1 cellular context compared by ENCODE assay signal in the genomic region with DNA sequence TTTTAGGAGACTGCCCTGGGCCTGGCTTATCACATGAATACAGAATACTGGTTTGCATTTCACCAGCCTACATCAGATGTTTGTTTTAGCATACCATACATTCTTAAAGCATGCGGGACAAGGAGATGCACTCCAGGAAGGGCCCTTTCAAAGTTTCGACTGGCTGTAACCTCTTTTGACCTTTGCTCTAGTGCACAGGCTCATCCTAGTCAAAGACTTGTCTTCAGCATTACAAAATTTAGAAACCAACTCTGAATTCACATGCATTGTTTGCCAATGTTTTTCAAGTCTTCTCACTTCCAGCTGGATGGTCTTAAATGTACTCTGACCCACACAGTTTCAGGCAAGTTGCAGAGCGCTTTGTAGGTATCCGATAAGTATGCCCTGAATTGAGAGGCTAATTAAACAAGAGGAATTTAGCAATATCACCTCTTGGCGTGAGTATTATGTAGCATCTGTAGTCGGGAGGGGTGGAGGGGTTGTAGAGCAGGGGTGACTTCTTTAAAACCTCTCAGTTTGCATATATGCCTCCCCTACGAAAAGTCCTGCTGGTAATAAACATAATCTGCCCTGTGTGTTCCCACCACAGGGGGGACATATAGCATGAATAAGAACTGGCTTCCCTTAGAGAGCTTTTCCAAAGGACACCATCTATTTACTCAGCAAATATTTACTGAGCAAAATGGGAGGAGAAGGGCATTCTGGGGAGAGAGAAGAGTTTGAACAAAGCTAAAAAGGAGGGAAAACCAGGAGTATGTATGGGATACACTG.
A peak's percentile ranks its signal among the peaks of the same experiment; 100 is the strongest.
TF ChIP-seq lines count a peak whose summit lies in the region.

No MANE protein-coding gene starts in this region.

TF ChIP-seq in H1, 55 proteins besides CTCF, POLR2A, EP300 and RAD21 (continued from another document):
- peak; percentile 27; the same call in 1 of the 2 replicates for TF ChIP-seq POU5F1 (IDR thresholded peaks at IDR 0.05; ENCODE audit: low read depth, low read length)
- TF ChIP-seq TCF12 (IDR thresholded peaks at IDR 0.05; ENCODE audit: low read depth, low read length), result 0 out of 2 replicates have a peak, but pooled peaks have one; percentile 42
- no peak for TF ChIP-seq CBX8 (IDR thresholded peaks at IDR 0.05; ENCODE audit: borderline replicate concordance, low read depth, low read length)
- TF ChIP-seq HDAC2 (IDR thresholded peaks at IDR 0.05; ENCODE audit: borderline replicate concordance in 1 of 2, low read depth in 2 of 2, low read length in 2 of 2), result 0 out of 4 replicates have a peak, but pooled peaks of 1 of the 2 experiments have one; percentile 67
- TF ChIP-seq, protein P1, sequence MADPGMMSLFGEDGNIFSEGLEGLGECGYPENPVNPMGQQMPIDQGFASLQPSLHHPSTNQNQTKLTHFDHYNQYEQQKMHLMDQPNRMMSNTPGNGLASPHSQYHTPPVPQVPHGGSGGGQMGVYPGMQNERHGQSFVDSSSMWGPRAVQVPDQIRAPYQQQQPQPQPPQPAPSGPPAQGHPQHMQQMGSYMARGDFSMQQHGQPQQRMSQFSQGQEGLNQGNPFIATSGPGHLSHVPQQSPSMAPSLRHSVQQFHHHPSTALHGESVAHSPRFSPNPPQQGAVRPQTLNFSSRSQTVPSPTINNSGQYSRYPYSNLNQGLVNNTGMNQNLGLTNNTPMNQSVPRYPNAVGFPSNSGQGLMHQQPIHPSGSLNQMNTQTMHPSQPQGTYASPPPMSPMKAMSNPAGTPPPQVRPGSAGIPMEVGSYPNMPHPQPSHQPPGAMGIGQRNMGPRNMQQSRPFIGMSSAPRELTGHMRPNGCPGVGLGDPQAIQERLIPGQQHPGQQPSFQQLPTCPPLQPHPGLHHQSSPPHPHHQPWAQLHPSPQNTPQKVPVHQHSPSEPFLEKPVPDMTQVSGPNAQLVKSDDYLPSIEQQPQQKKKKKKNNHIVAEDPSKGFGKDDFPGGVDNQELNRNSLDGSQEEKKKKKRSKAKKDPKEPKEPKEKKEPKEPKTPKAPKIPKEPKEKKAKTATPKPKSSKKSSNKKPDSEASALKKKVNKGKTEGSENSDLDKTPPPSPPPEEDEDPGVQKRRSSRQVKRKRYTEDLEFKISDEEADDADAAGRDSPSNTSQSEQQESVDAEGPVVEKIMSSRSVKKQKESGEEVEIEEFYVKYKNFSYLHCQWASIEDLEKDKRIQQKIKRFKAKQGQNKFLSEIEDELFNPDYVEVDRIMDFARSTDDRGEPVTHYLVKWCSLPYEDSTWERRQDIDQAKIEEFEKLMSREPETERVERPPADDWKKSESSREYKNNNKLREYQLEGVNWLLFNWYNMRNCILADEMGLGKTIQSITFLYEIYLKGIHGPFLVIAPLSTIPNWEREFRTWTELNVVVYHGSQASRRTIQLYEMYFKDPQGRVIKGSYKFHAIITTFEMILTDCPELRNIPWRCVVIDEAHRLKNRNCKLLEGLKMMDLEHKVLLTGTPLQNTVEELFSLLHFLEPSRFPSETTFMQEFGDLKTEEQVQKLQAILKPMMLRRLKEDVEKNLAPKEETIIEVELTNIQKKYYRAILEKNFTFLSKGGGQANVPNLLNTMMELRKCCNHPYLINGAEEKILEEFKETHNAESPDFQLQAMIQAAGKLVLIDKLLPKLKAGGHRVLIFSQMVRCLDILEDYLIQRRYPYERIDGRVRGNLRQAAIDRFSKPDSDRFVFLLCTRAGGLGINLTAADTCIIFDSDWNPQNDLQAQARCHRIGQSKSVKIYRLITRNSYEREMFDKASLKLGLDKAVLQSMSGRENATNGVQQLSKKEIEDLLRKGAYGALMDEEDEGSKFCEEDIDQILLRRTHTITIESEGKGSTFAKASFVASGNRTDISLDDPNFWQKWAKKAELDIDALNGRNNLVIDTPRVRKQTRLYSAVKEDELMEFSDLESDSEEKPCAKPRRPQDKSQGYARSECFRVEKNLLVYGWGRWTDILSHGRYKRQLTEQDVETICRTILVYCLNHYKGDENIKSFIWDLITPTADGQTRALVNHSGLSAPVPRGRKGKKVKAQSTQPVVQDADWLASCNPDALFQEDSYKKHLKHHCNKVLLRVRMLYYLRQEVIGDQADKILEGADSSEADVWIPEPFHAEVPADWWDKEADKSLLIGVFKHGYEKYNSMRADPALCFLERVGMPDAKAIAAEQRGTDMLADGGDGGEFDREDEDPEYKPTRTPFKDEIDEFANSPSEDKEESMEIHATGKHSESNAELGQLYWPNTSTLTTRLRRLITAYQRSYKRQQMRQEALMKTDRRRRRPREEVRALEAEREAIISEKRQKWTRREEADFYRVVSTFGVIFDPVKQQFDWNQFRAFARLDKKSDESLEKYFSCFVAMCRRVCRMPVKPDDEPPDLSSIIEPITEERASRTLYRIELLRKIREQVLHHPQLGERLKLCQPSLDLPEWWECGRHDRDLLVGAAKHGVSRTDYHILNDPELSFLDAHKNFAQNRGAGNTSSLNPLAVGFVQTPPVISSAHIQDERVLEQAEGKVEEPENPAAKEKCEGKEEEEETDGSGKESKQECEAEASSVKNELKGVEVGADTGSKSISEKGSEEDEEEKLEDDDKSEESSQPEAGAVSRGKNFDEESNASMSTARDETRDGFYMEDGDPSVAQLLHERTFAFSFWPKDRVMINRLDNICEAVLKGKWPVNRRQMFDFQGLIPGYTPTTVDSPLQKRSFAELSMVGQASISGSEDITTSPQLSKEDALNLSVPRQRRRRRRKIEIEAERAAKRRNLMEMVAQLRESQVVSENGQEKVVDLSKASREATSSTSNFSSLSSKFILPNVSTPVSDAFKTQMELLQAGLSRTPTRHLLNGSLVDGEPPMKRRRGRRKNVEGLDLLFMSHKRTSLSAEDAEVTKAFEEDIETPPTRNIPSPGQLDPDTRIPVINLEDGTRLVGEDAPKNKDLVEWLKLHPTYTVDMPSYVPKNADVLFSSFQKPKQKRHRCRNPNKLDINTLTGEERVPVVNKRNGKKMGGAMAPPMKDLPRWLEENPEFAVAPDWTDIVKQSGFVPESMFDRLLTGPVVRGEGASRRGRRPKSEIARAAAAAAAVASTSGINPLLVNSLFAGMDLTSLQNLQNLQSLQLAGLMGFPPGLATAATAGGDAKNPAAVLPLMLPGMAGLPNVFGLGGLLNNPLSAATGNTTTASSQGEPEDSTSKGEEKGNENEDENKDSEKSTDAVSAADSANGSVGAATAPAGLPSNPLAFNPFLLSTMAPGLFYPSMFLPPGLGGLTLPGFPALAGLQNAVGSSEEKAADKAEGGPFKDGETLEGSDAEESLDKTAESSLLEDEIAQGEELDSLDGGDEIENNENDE (IDR thresholded peaks at IDR 0.05; ENCODE audit: insufficient replicate concordance, low read length), result no peak
- no peak for TF ChIP-seq EZH2 (IDR thresholded peaks at IDR 0.05; ENCODE audit: low read depth, low read length, severe bottlenecking)
